In the genomic region with DNA sequence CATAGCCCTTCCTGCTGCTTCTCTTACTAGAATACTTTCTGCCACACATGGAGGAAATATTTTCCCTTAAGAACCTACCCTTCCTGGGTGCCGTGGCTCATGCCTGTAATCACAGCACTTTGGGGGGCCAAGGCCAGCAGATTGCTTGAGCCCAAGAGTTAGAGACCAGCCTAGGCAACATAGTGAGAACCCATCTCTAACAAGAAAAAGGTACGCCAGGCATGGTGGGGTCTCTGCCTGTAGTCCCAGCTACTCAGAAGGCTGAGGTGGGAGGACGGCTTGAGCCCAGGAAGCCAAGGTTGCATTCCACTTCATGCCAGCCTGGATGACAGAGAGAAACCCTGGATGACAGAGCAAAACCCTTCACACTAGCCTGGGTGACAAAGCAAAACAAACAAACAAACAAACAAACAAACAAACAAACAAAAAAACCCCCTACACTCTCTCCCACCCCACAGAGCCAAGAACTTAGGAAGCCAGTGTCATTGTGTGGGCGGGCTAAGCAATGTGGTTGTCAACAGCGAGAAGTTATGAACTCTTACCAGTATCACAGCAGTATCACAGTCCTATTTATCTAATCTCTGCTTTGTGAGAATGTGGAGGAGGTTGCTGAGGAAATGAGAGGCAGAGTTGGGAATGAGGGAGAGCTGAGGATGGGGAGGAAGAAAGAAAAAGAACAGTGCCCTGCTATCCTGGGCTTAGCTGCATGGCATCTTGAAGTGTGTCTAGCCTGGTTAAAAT, we compare ENCODE assay signal across 2 cellular contexts.
TF ChIP-seq lines count a peak whose summit lies in the region.

No MANE protein-coding gene starts in this region.

TF ChIP-seq in H1, 55 proteins besides CTCF, POLR2A, EP300 and RAD21:
- peak; percentile 51; the same call in 1 of the 2 replicates for TF ChIP-seq POLR2AphosphoS5 (IDR thresholded peaks at IDR 0.05; ENCODE audit: low read depth, low read length)
- no peak for TF ChIP-seq TBP (IDR thresholded peaks at IDR 0.05; ENCODE audit: low read depth, low read length)

TF ChIP-seq in HepG2, 621 proteins besides CTCF, POLR2A, EP300 and RAD21:
- TF ChIP-seq IKZF1 (IDR thresholded peaks at IDR 0.05): 0 out of 2 replicates have a peak, but pooled peaks have one; percentile 30
- TF ChIP-seq ZBTB38 (CRISPR knock-in tag; IDR thresholded peaks at IDR 0.05): no peak
